ENCODE assay signal across 2 cellular contexts in the genomic region with DNA sequence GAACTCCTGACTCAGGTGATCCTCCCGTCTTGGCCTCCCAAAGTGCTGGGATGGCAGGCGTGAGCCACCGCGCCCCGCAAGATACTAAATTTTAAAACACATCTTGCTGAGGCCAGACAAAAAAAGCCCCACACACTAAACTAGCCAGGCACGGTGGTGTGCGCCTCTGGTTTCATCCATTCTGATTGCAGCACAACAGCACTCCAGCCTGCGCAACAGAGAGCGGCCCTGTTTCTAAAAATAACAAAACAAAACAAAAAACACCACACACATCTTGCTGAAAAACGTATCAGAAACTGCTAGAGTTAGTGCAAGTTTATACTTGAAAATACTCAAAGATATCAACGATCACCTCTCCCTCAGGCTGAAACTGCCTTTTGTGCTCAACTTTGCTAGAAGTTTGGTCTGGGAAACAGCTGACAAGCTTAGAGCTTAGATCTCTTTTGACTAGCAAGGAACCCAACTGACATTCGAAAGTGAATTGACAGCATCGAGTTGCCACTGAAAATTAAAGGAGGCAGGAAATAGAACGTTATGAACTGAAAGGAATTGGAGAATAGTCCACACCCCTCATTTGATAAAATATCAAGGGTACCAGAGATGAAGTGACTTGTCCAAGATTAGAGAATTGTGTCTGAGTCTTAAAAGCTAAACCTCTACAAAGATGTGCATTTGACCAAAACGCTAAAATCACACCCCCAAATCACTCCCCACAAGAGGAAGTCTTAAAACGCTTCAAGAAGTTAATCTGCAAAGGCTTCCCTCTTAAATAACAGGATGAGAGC.
TF ChIP-seq lines count a peak whose summit lies in the region.

No MANE protein-coding gene starts in this region.

TF ChIP-seq in SK-N-SH, 30 proteins besides CTCF, POLR2A, EP300 and RAD21 (continued from another document):
- TF ChIP-seq, protein P1, sequence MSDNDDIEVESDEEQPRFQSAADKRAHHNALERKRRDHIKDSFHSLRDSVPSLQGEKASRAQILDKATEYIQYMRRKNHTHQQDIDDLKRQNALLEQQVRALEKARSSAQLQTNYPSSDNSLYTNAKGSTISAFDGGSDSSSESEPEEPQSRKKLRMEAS (IDR thresholded peaks at IDR 0.05; ENCODE audit: low read depth): no peak
- TF ChIP-seq POLR2AphosphoS5 (IDR thresholded peaks at IDR 0.05; ENCODE audit: low read depth, low read length): no peak
- no peak for TF ChIP-seq CHD2 (IDR thresholded peaks at IDR 0.05; ENCODE audit: low read length, partially characterized antibody)
- no peak for TF ChIP-seq FOXJ3 (CRISPR knock-in tag; IDR thresholded peaks at IDR 0.05)
- no peak for TF ChIP-seq RXRA (IDR thresholded peaks at IDR 0.05; ENCODE audit: borderline replicate concordance, low read depth)

TF ChIP-seq in SK-N-SH treated with all-trans-retinoic acid at 6 μM for 48 hours, 23 proteins besides CTCF, POLR2A, EP300 and RAD21 (continued from another document):
- TF ChIP-seq TSHZ2 (CRISPR knock-in tag; IDR thresholded peaks at IDR 0.05): no peak
- no peak for TF ChIP-seq ZNF8 (CRISPR knock-in tag; IDR thresholded peaks at IDR 0.05)
TF ChIP-seq in SK-N-SH treated with all-trans-retinoic acid at 6 μM for 48 hours: peak in this region for 0.
